In the genomic region with DNA sequence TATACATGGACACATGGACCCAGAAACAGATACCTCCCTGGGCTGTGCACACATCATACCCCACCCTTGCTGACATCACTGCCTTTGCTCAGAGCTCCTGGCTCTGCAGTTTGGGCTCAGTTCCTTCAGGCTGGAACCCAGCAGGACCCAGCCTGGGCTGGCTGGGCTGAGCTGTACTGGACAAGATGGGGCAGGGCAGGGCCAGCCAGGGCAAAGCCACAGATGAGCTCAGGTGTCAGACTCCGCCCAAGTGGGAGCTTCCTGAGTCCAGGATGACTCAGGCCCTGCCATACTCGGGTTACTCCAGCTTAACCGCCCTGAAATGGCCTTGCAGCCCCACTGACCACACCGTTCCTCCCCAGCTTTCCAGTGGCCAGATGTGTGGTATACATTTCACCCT, we compare ENCODE assay signal across 12 cellular contexts.
DNase-seq lines count a peak whose midpoint lies in the region; ATAC-seq and TF ChIP-seq lines count a peak whose summit lies in the region.
"Had no signal": no experiment of that assay in that cellular context is flagged by ENCODE, and none has a peak within 500 bp of the region (broad histone marks: within the 10 kb centered on the region; RNA-seq: fewer than 3 reads in every experiment).

No MANE protein-coding gene starts in this region.

- no peaks in the 10 kb centered on the region for H3K9me2 ChIP-seq in GM23248 (ENCODE audit: insufficient read depth)

- H2AFZ ChIP-seq in GM23248 = no peak overlapping the region

- TF ChIP-seq CTCF in psoas muscle (IDR thresholded peaks at IDR 0.05) = no peak

- H3K27ac Mint-ChIP-seq in activated naive CD4-positive, alpha-beta T cell treated with anti-CD3 and anti-CD28 coated beads, Interleukin-2, amount 10 ng/mL, durations not matched to agents 7 days and 5 days = no peak overlapping the region
- H3K27ac Mint-ChIP-seq: memory B cell had no signal

- no peaks in the 10 kb centered on the region for H3K36me3 Mint-ChIP-seq in activated naive CD4-positive, alpha-beta T cell treated with anti-CD3 and anti-CD28 coated beads, Interleukin-2, amount 10 ng/mL, durations not matched to agents 7 days and 5 days

- H3K36me3 ChIP-seq in GM23248 (ENCODE audit: low read depth) (no peaks in the 10 kb centered on the region), psoas muscle (ENCODE audit: insufficient read depth in 1 of 2, low read depth in 1 of 2) (no peaks in the 10 kb centered on the region)

- H3K4me1 Mint-ChIP-seq in activated naive CD4-positive, alpha-beta T cell treated with anti-CD3 and anti-CD28 coated beads, Interleukin-2, amount 10 ng/mL, durations not matched to agents 7 days and 5 days = no peaks in the 10 kb centered on the region
- H3K4me1 Mint-ChIP-seq: memory B cell had no signal

- no peak overlapping the region for H3K4me2 ChIP-seq in GM23248 (ENCODE audit: unreplicated experiment)

- H3K4me3 Mint-ChIP-seq in activated naive CD4-positive, alpha-beta T cell treated with anti-CD3 and anti-CD28 coated beads, Interleukin-2, amount 10 ng/mL, durations not matched to agents 7 days and 5 days = no peak overlapping the region
- H3K4me3 Mint-ChIP-seq: memory B cell had no signal

- H3K27ac ChIP-seq in GM23248 (no peak overlapping the region), psoas muscle (peak overlapping the region; percentile 50)

- no peaks in the 10 kb centered on the region for H3K27me3 Mint-ChIP-seq in activated naive CD4-positive, alpha-beta T cell treated with anti-CD3 and anti-CD28 coated beads, Interleukin-2, amount 10 ng/mL, durations not matched to agents 7 days and 5 days
- H3K27me3 Mint-ChIP-seq: memory B cell had no signal

- in situ Hi-C loops in GM23248 (cut with MboI) = no loop called here

- CTCF ChIA-PET in activated naive CD4-positive, alpha-beta T cell treated with anti-CD3 and anti-CD28 coated beads, Interleukin-2, amount 10 ng/mL, durations not matched to agents 7 days and 5 days (lab: Charles Lee) = no interaction called here

- no peak overlapping the region for H3K9ac ChIP-seq in GM23248

- WGBS in GM23248 (ENCODE audit: low coverage in 1 of 2, low lambda C conversion rate in 2 of 2, missing lambda C conversion rate in 2 of 2), 2 experiments = 86 to 90% methylated on average over 4 of the region's 4 CpGs
- WGBS in psoas muscle, 3 donors = 14 to 65% (median 42%) methylated on average over 4 of the region's 4 CpGs

- no peaks in the 10 kb centered on the region for H3K9me3 ChIP-seq in GM23248 (ENCODE audit: low read depth)
- H3K9me3 ChIP-seq in psoas muscle = no peaks in the 10 kb centered on the region

- peak; percentile 45 for DNase-seq in GM23248
- DNase-seq in NCI-H510A treated with DMSO at 0.1 percent for 48 hours (lab: John Stamatoyannopoulos, UW) = peak; percentile 29
- peak; percentile 65 to 87 for DNase-seq in psoas muscle
- DNase-seq in activated CD4-positive, alpha-beta T cell treated with anti-CD3 and anti-CD28 coated beads for 1 hour = no peak
- no peak for DNase-seq in activated naive CD4-positive, alpha-beta T cell treated with anti-CD3 and anti-CD28 coated beads, Interleukin-2, amount 10 ng/mL, durations not matched to agents 7 days and 5 days
- DNase-seq: NCI-H2081 treated with DMSO at 0.1 percent for 48 hours; stimulated activated CD4-positive, alpha-beta T cell treated with anti-CD3 and anti-CD28 coated beads, Interleukin-12 subunit alpha, Interleukin-12 subunit beta, amount 100 ng/mL, for 4 hours; T-helper 9 cell had no signal

- H3K79me2 ChIP-seq in GM23248 (ENCODE audit: insufficient read depth) = no peaks in the 10 kb centered on the region

- H3K4me3 ChIP-seq in GM23248 = no peak overlapping the region
- no peak overlapping the region for H3K4me3 ChIP-seq in psoas muscle

- ATAC-seq in esophagus mucosa (peak; percentile 99), psoas muscle (peak; percentile 99 to 100 (median 100)), HG02973 (IDR thresholded peaks at IDR 0.05; ENCODE audit: unreplicated experiment) (no peak), HG03097 (IDR thresholded peaks at IDR 0.05; ENCODE audit: low FRiP score, unreplicated experiment) (no peak)

- no peaks in the 10 kb centered on the region for H4K20me1 ChIP-seq in GM23248 (ENCODE audit: insufficient read depth)

- no peaks in the 10 kb centered on the region for H3K9me3 Mint-ChIP-seq in activated naive CD4-positive, alpha-beta T cell treated with anti-CD3 and anti-CD28 coated beads, Interleukin-2, amount 10 ng/mL, durations not matched to agents 7 days and 5 days
- H3K9me3 Mint-ChIP-seq: memory B cell had no signal

- intact Hi-C loops in psoas muscle (cut with DNase I) = loop anchor here in 1 of 2 donors (5.0 kb wide), 1 partner anchor 86 kb away; no protein-coding TSS in a partner anchor

- H3K27me3 ChIP-seq in GM23248 (replicated peaks; ENCODE audit: insufficient read depth) (no peaks in the 10 kb centered on the region), psoas muscle (ENCODE audit: insufficient read depth in 3 of 3, low read length in 2 of 3) (no peaks in the 10 kb centered on the region)

- no peaks in the 10 kb centered on the region for H3K4me1 ChIP-seq in GM23248 (ENCODE audit: insufficient read depth)
- H3K4me1 ChIP-seq in psoas muscle = peaks cover 18% of the 10 kb centered on the region

- no peaks in the 10 kb centered on the region for H3F3A ChIP-seq in GM23248 (ENCODE audit: insufficient read depth)

Comparison
In these comparisons a context has a peak if more than half of its experiments do, and no peak if none do; other contexts are left out.
1. DNase-seq: peak in GM23248 (single experiment), NCI-H510A treated with DMSO at 0.1 percent for 48 hours (single experiment) and psoas muscle (2 of 2); none in activated CD4-positive, alpha-beta T cell treated with anti-CD3 and anti-CD28 coated beads for 1 hour (single experiment) and activated naive CD4-positive, alpha-beta T cell treated with anti-CD3 and anti-CD28 coated beads, Interleukin-2, amount 10 ng/mL, durations not matched to agents 7 days and 5 days (single experiment).
2. ATAC-seq: peak in esophagus mucosa (single experiment) and psoas muscle (4 of 4); none in HG02973 (single experiment) and HG03097 (single experiment).